Comparison of ENCODE assay signal across 18 cellular contexts in the genomic region with DNA sequence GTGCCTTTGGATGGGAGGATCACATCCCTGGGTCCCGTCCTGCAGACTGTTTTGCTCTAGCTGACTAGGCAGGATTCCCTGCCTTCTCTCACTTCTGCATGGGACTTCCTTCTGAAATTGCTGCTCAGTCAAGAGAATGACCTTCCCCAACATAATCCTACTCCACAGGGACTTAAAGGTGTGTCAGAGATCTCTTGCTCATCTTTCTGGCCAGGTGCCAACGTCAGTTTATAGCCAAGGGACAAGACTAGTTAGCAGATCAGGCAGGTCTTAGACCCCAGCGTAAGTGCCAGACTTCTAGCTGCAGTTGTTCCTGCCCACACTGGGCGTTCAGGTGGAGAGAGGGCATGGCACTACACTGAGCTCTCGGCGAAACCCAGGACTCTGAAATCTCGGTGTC. TPM values are rescaled to one million over a fixed set of nuclear protein-coding genes. Genes with fewer than 3 reads are reported as not detected.
A peak's percentile ranks its signal among the peaks of the same experiment; 100 is the strongest.
DNase-seq lines count a peak whose midpoint lies in the region; ATAC-seq and TF ChIP-seq lines count a peak whose summit lies in the region.
"Had no signal": no experiment of that assay in that cellular context is flagged by ENCODE, and none has a peak within 500 bp of the region (broad histone marks: within the 10 kb centered on the region; RNA-seq: fewer than 3 reads in every experiment).

No MANE protein-coding gene starts in this region.

- peaks cover 24% of the 10 kb centered on the region for H3K9me3 Mint-ChIP-seq in endodermal cell
- no peaks in the 10 kb centered on the region for H3K9me3 Mint-ChIP-seq in stimulated activated naive B cell treated with anti-CD40 and anti-IgM and Interleukin-4, amounts not matched to agents 10 μg/mL and 1 μg/mL and 100 μg/mL, for 72 hours
- H3K9me3 Mint-ChIP-seq: CD8-positive, alpha-beta T cell had no signal

- H3K36me3 Mint-ChIP-seq in T-helper 17 cell (ENCODE audit: low read depth), result peaks cover 2% of the 10 kb centered on the region
- peaks cover 5% of the 10 kb centered on the region for H3K36me3 Mint-ChIP-seq in endodermal cell (ENCODE audit: low read depth)
- H3K36me3 Mint-ChIP-seq in stimulated activated naive B cell treated with anti-CD40 and anti-IgM and Interleukin-4, amounts not matched to agents 10 μg/mL and 1 μg/mL and 100 μg/mL, for 72 hours, result peaks cover 0 to 3% of the 10 kb centered on the region in 2 donors
- H3K36me3 Mint-ChIP-seq: CD8-positive, alpha-beta T cell had no signal

- H3K27me3 ChIP-seq in endodermal cell (ENCODE audit: control insufficient read depth, insufficient read depth, low read length, poor library complexity, severe bottlenecking), result no peaks in the 10 kb centered on the region

- H3K9me3 ChIP-seq in T-helper 17 cell (ENCODE audit: control insufficient read depth, low read length, poor library complexity, severe bottlenecking) (no peaks in the 10 kb centered on the region), endodermal cell (ENCODE audit: control insufficient read depth, low read length) (peaks cover 30% of the 10 kb centered on the region)
- H3K9me3 ChIP-seq: Caco-2 had no signal

- H3K4me1 ChIP-seq in endodermal cell (ENCODE audit: control insufficient read depth, insufficient read depth, low read length), result peaks cover 13% of the 10 kb centered on the region
- H3K4me1 ChIP-seq: Caco-2 had no signal

- no peak overlapping the region for H3K9ac ChIP-seq in endodermal cell (ENCODE audit: extremely low read depth, low read length, poor library complexity, severe bottlenecking)

- no peak overlapping the region for H3K4me3 ChIP-seq in endodermal cell (ENCODE audit: low read length)

- no peak for ATAC-seq in T-helper 17 cell
- ATAC-seq in stimulated activated naive B cell treated with anti-CD40 and anti-IgM and Interleukin-4, amounts not matched to agents 10 μg/mL and 1 μg/mL and 100 μg/mL, for 72 hours (replicated peaks), result peak in 1 of 2 donors; percentile 40
- ATAC-seq: CD8-positive, alpha-beta T cell had no signal

- WGBS in endodermal cell (ENCODE audit: insufficient coverage in 1 of 2, insufficient read length in 1 of 2), 2 experiments, result 93 to 95% methylated on average over 7 of the region's 7 CpGs

- H3K4me1 Mint-ChIP-seq in T-helper 17 cell (no peaks in the 10 kb centered on the region), endodermal cell (peaks cover 25% of the 10 kb centered on the region)
- H3K4me1 Mint-ChIP-seq in stimulated activated naive B cell treated with anti-CD40 and anti-IgM and Interleukin-4, amounts not matched to agents 10 μg/mL and 1 μg/mL and 100 μg/mL, for 72 hours, result peaks cover 20 to 24% of the 10 kb centered on the region in 2 donors

- no peaks in the 10 kb centered on the region for H3K36me3 ChIP-seq in endodermal cell (ENCODE audit: control insufficient read depth, insufficient read depth, low read length)

- H3K27me3 Mint-ChIP-seq in T-helper 17 cell (peaks cover 73% of the 10 kb centered on the region), endodermal cell (ENCODE audit: insufficient read depth) (peaks cover 9% of the 10 kb centered on the region)
- H3K27me3 Mint-ChIP-seq in stimulated activated naive B cell treated with anti-CD40 and anti-IgM and Interleukin-4, amounts not matched to agents 10 μg/mL and 1 μg/mL and 100 μg/mL, for 72 hours, result peaks cover 0 to 4% of the 10 kb centered on the region in 2 donors
- H3K27me3 Mint-ChIP-seq: B cell had no signal

- no peak overlapping the region for H3K27ac ChIP-seq in endodermal cell (ENCODE audit: low read depth, low read length)
- H3K27ac ChIP-seq: C4-2B had no signal

- H3K27ac Mint-ChIP-seq in T-helper 17 cell (peak overlapping the region; percentile 39), endodermal cell (no peak overlapping the region)
- H3K27ac Mint-ChIP-seq in stimulated activated naive B cell treated with anti-CD40 and anti-IgM and Interleukin-4, amounts not matched to agents 10 μg/mL and 1 μg/mL and 100 μg/mL, for 72 hours, result peak overlapping the region; percentile 16
- H3K27ac Mint-ChIP-seq: B cell; CD8-positive, alpha-beta T cell had no signal

- no peak for TF ChIP-seq CTCF in endodermal cell (conservative IDR thresholded peaks at IDR 0.05)

- H3K4me3 Mint-ChIP-seq in T-helper 17 cell (no peak overlapping the region), endodermal cell (no peak overlapping the region)
- no peak overlapping the region for H3K4me3 Mint-ChIP-seq in stimulated activated naive B cell treated with anti-CD40 and anti-IgM and Interleukin-4, amounts not matched to agents 10 μg/mL and 1 μg/mL and 100 μg/mL, for 72 hours
- H3K4me3 Mint-ChIP-seq: B cell; CD8-positive, alpha-beta T cell had no signal

- peak; percentile 36 for DNase-seq in CD1c-positive myeloid dendritic cell (ENCODE audit: extremely low spot score)
- no peak for DNase-seq in T-helper 17 cell
- DNase-seq in endodermal cell, result peak; percentile 22
- DNase-seq in stimulated activated naive B cell treated with anti-CD40 and anti-IgM and Interleukin-4, amounts not matched to agents 10 μg/mL and 1 μg/mL and 100 μg/mL, for 72 hours, result no peak
- DNase-seq in T-helper 2 cell, result no peak
- DNase-seq in inferior parietal cortex (ENCODE audit: extremely low spot score), result no peak
- no peak for DNase-seq in glomerular visceral epithelial cell (ENCODE audit: extremely low spot score)
- DNase-seq: ACHN; Caco-2; CD8-positive, alpha-beta T cell; DND-41; GF-D8; HCEC 1CT; KG1 had no signal

RNA-seq across cellular contexts. Expression of gene IL1B, which starts 9.5 kb away (rescaled TPM):
- total RNA-seq in T-helper 17 cell (10 to 100 TPM; 30.8 to 61.2 TPM), endodermal cell (not detected)
- polyA plus RNA-seq in endodermal cell (2013, experiment 1 of 2), result not detected
- polyA plus RNA-seq in endodermal cell (2013, experiment 2 of 2), result not detected
- total RNA-seq: A172, H4 had no signal

Comparison
In these comparisons a context has a peak if more than half of its experiments do, and no peak if none do; other contexts are left out.
1. DNase-seq: peak in CD1c-positive myeloid dendritic cell (single experiment) and endodermal cell (single experiment); none in T-helper 17 cell (0 of 3), stimulated activated naive B cell treated with anti-CD40 and anti-IgM and Interleukin-4, amounts not matched to agents 10 μg/mL and 1 μg/mL and 100 μg/mL, for 72 hours (single experiment), T-helper 2 cell (0 of 5), inferior parietal cortex (single experiment) and glomerular visceral epithelial cell (single experiment).
2. RNA of gene IL1B, which starts 9.5 kb away (total RNA-seq): 30.8 to 61.2 TPM in T-helper 17 cell; not detected in endodermal cell; every median in the first group is over 10 times any median in the second.